ENCODE assay signal across 17 cellular contexts in genomic region chr18:63130176-63130575, GRCh38.
DNase-seq lines count a peak whose midpoint lies in the region; ATAC-seq and TF ChIP-seq lines count a peak whose summit lies in the region.
"Had no signal": no experiment of that assay in that cellular context is flagged by ENCODE, and none has a peak within 500 bp of the region (broad histone marks: within the 10 kb centered on the region; RNA-seq: fewer than 3 reads in every experiment).

No MANE protein-coding gene starts in this region.

- H3K4me1 Mint-ChIP-seq in activated T-cell treated with anti-CD3 and anti-CD28 coated beads, Interleukin-2, amount 50 U/mL, for 24 hours (ENCODE audit: low read depth): peaks cover 33% of the 10 kb centered on the region
- H3K4me1 Mint-ChIP-seq in T-helper 17 cell: peaks cover 18% of the 10 kb centered on the region
- H3K4me1 Mint-ChIP-seq in activated CD4-positive, alpha-beta memory T cell treated with anti-CD3 and anti-CD28 coated beads for 36 hours (ENCODE audit: low read depth): peaks cover 19% of the 10 kb centered on the region

- peaks cover 12% of the 10 kb centered on the region; the same call in 1 of the 2 replicates for H3K36me3 ChIP-seq in Loucy (ENCODE audit: insufficient read depth, low read length)
- H3K36me3 ChIP-seq: SJCRH30 had no signal

- no peaks in the 10 kb centered on the region for H3K9me3 Mint-ChIP-seq in activated T-cell treated with anti-CD3 and anti-CD28 coated beads, Interleukin-2, amount 50 U/mL, for 24 hours
- no peaks in the 10 kb centered on the region for H3K9me3 Mint-ChIP-seq in activated CD4-positive, alpha-beta memory T cell treated with anti-CD3 and anti-CD28 coated beads for 36 hours
- H3K9me3 Mint-ChIP-seq: CD4-positive, alpha-beta memory T cell had no signal

- H3K27me3 ChIP-seq in Loucy (ENCODE audit: insufficient read depth, low read length, poor library complexity, severe bottlenecking): no peaks in the 10 kb centered on the region
- H3K27me3 ChIP-seq: SJCRH30 had no signal

- ATAC-seq in T-helper 17 cell (no peak), GM19455 (IDR thresholded peaks at IDR 0.05; ENCODE audit: unreplicated experiment) (no peak)

- POLR2A ChIA-PET in activated CD4-positive, alpha-beta memory T cell treated with anti-CD3 and anti-CD28 coated beads for 36 hours (lab: Charles Lee): interaction anchor here (1.2 kb wide), 1 partner anchor 13 kb away, joined by 3 read pairs; no protein-coding TSS in a partner anchor

- peaks cover 25% of the 10 kb centered on the region; the same call in 1 of the 2 replicates for H3K79me2 ChIP-seq in Loucy (ENCODE audit: insufficient read depth, low read length)

- H3K9me3 ChIP-seq in Loucy (ENCODE audit: insufficient read depth, low read depth, low read length) (no peaks in the 10 kb centered on the region), T-helper 17 cell (ENCODE audit: control insufficient read depth, low read length, poor library complexity, severe bottlenecking) (no peaks in the 10 kb centered on the region)
- H3K9me3 ChIP-seq: SJCRH30 had no signal

- H3K4me3 ChIP-seq in Loucy (ENCODE audit: low read length, poor library complexity, severe bottlenecking): no peak overlapping the region
- H3K4me3 ChIP-seq: SJCRH30 had no signal

- H3F3A ChIP-seq in Loucy (ENCODE audit: low read depth): no peaks in the 10 kb centered on the region

- CTCF ChIA-PET in activated CD4-positive, alpha-beta memory T cell treated with anti-CD3 and anti-CD28 coated beads for 36 hours (lab: Charles Lee): interaction anchor here (0.6 to 4.2 kb wide), 4 partner anchors 10 to 193 kb away, joined by 3 to 54 read pairs (median 10); partner anchors contain the start of gene BCL2

- H4K20me1 ChIP-seq in Loucy (ENCODE audit: insufficient read depth, low read length, poor library complexity, severe bottlenecking): no peaks in the 10 kb centered on the region

- H2AFZ ChIP-seq in Loucy (ENCODE audit: low read length): no peak overlapping the region

- H3K27me3 Mint-ChIP-seq in activated T-cell treated with anti-CD3 and anti-CD28 coated beads, Interleukin-2, amount 50 U/mL, for 24 hours: no peaks in the 10 kb centered on the region
- no peaks in the 10 kb centered on the region for H3K27me3 Mint-ChIP-seq in T-helper 17 cell
- no peaks in the 10 kb centered on the region for H3K27me3 Mint-ChIP-seq in activated CD4-positive, alpha-beta memory T cell treated with anti-CD3 and anti-CD28 coated beads for 36 hours
- H3K27me3 Mint-ChIP-seq: CD4-positive, alpha-beta memory T cell had no signal

- H3K4me1 ChIP-seq in Loucy (ENCODE audit: insufficient read depth, low read length, poor library complexity, severe bottlenecking): peaks cover 48% of the 10 kb centered on the region
- H3K4me1 ChIP-seq: SJCRH30 had no signal

- peak overlapping the region; percentile 32 for H3K9ac ChIP-seq in Loucy (ENCODE audit: low read depth, low read length, poor library complexity, severe bottlenecking)

- TF ChIP-seq CTCF in Loucy (conservative IDR thresholded peaks at IDR 0.05; ENCODE audit: low read length): 0 out of 2 replicates have a peak, but pooled peaks have one; percentile 9

- no peak overlapping the region for H3K4me3 Mint-ChIP-seq in activated T-cell treated with anti-CD3 and anti-CD28 coated beads, Interleukin-2, amount 50 U/mL, for 24 hours
- H3K4me3 Mint-ChIP-seq in T-helper 17 cell: no peak overlapping the region
- H3K4me3 Mint-ChIP-seq in activated CD4-positive, alpha-beta memory T cell treated with anti-CD3 and anti-CD28 coated beads for 36 hours: no peak overlapping the region
- H3K4me3 Mint-ChIP-seq: CD4-positive, alpha-beta memory T cell; H9 had no signal

- no peaks in the 10 kb centered on the region for H3K9me2 ChIP-seq in Loucy (replicated peaks; ENCODE audit: low read depth, low read length)

- intact Hi-C loops in activated CD4-positive, alpha-beta memory T cell treated with anti-CD3 and anti-CD28 coated beads for 36 hours (cut with micrococcal nuclease): loop anchor here (5.0 kb wide), 2 partner anchors 113 to 307 kb away; no protein-coding TSS in a partner anchor

- peak overlapping the region; percentile 55 for H3K27ac Mint-ChIP-seq in activated T-cell treated with anti-CD3 and anti-CD28 coated beads, Interleukin-2, amount 50 U/mL, for 24 hours
- H3K27ac Mint-ChIP-seq in T-helper 17 cell: peak overlapping the region; percentile 49
- H3K27ac Mint-ChIP-seq in activated CD4-positive, alpha-beta memory T cell treated with anti-CD3 and anti-CD28 coated beads for 36 hours: no peak overlapping the region
- H3K27ac Mint-ChIP-seq: H9 had no signal

- H3K4me2 ChIP-seq in Loucy (ENCODE audit: low read depth, low read length, poor library complexity, severe bottlenecking): peak overlapping the region; percentile 58

- no peak for DNase-seq in activated T-cell treated with anti-CD3 and anti-CD28 coated beads, Interleukin-2, amount 50 U/mL, for 24 hours
- no peak for DNase-seq in activated T-cell treated with anti-CD3 and anti-CD28 coated beads, Interleukin-2, amount 50 U/mL, for 1 hour
- DNase-seq in T-helper 17 cell: no peak
- DNase-seq in activated CD4-positive, alpha-beta memory T cell treated with anti-CD3 and anti-CD28 coated beads for 36 hours: no peak
- DNase-seq in KG1 (lab: John Stamatoyannopoulos, UW): no peak
- no peak for DNase-seq in 8988T
- DNase-seq: CD4-positive, alpha-beta memory T cell; DMS53; H9; NCI-H1105; NCI-H1694 treated with DMSO at 0.1 percent for 48 hours; NCI-H2227 treated with DMSO at 0.1 percent for 48 hours; NCI-H510A treated with DMSO at 0.1 percent for 48 hours; NCI-H82; SJCRH30 had no signal

- peaks cover 41% of the 10 kb centered on the region for H3K36me3 Mint-ChIP-seq in activated T-cell treated with anti-CD3 and anti-CD28 coated beads, Interleukin-2, amount 50 U/mL, for 24 hours (ENCODE audit: low read depth)
- H3K36me3 Mint-ChIP-seq in T-helper 17 cell (ENCODE audit: low read depth): peaks cover 4% of the 10 kb centered on the region
- H3K36me3 Mint-ChIP-seq in activated CD4-positive, alpha-beta memory T cell treated with anti-CD3 and anti-CD28 coated beads for 36 hours: peaks cover 14% of the 10 kb centered on the region
